Comparison of ENCODE assay signal across 13 cellular contexts in genomic region chr1:31591425-31592093, GRCh38. TPM values are rescaled to one million over a fixed set of nuclear protein-coding genes. Genes with fewer than 3 reads are reported as not detected.
DNase-seq lines count a peak whose midpoint lies in the region; ATAC-seq and TF ChIP-seq lines count a peak whose summit lies in the region.
"Had no signal": no experiment of that assay in that cellular context is flagged by ENCODE, and none has a peak within 500 bp of the region (broad histone marks: within the 10 kb centered on the region; RNA-seq: fewer than 3 reads in every experiment).

No MANE protein-coding gene starts in this region.

- H3K36me3 ChIP-seq in testis (ENCODE audit: low read depth, missing control alignments) (no peaks in the 10 kb centered on the region), hepatocyte (replicated peaks; ENCODE audit: insufficient read depth, low read depth) (no peaks in the 10 kb centered on the region), suprapubic skin (no peaks in the 10 kb centered on the region)
- H3K36me3 ChIP-seq: gastrocnemius medialis had no signal

- H3K4me3 ChIP-seq in testis (no peak overlapping the region), hepatocyte (no peak overlapping the region), suprapubic skin (no peak overlapping the region)
- H3K4me3 ChIP-seq: gastrocnemius medialis, lower lobe of right lung had no signal

- H2AFZ ChIP-seq in hepatocyte = no peak overlapping the region

- H3K27ac ChIP-seq in testis (no peak overlapping the region), hepatocyte (no peak overlapping the region), suprapubic skin (no peak overlapping the region)
- H3K27ac ChIP-seq: C4-2B, lower lobe of right lung had no signal

- no peaks in the 10 kb centered on the region for H3K79me2 ChIP-seq in hepatocyte

- ATAC-seq in HG03571 (IDR thresholded peaks at IDR 0.05; ENCODE audit: unreplicated experiment) = no peak
- ATAC-seq: gastrocnemius medialis, lower lobe of right lung, sciatic nerve had no signal

- H3K9me2 ChIP-seq in hepatocyte (replicated peaks; ENCODE audit: insufficient read depth) = no peaks in the 10 kb centered on the region

- H3K4me2 ChIP-seq in hepatocyte = no peak overlapping the region

- no peak for TF ChIP-seq POLR2A in testis (IDR thresholded peaks at IDR 0.05)
- no peak for TF ChIP-seq POLR2A in suprapubic skin (IDR thresholded peaks at IDR 0.05)

- DNase-seq in AG08395 (ENCODE audit: low spot score) = peak; percentile 39
- DNase-seq in HT1080 (ENCODE audit: low read depth) = peak; percentile 79
- DNase-seq in astrocyte of the hippocampus (ENCODE audit: low read depth, low spot score) = peak; percentile 86
- peak; percentile 69 for DNase-seq in mucosa of gallbladder (ENCODE audit: low spot score)
- no peak for DNase-seq in testis
- no peak for DNase-seq in hepatocyte (ENCODE audit: low spot score)
- DNase-seq in suprapubic skin (ENCODE audit: low spot score in 2 of 2) = no peak
- DNase-seq: gastrocnemius medialis, lower lobe of right lung, NCI-H446 treated with DMSO at 0.1 percent for 48 hours had no signal

- WGBS in testis, 2 donors = 80 to 84% methylated on average over 11 of the region's 11 CpGs
- WGBS in hepatocyte (ENCODE audit: low lambda C conversion rate, missing lambda C conversion rate) = 70% methylated on average over 11 of the region's 11 CpGs
- WGBS in suprapubic skin = 61% methylated on average over 11 of the region's 11 CpGs

- no peak for TF ChIP-seq EP300 in suprapubic skin (IDR thresholded peaks at IDR 0.05)

- intact Hi-C loops in testis (cut with DNase I; ENCODE audit: low total_unique reads) = no loop called here

- no peak for TF ChIP-seq CTCF in testis (IDR thresholded peaks at IDR 0.05)
- no peak for TF ChIP-seq CTCF in hepatocyte (IDR thresholded peaks at IDR 0.05; ENCODE audit: poor library complexity)
- no peak for TF ChIP-seq CTCF in suprapubic skin (IDR thresholded peaks at IDR 0.05)

- H3K27me3 ChIP-seq in testis (no peaks in the 10 kb centered on the region), hepatocyte (no peaks in the 10 kb centered on the region), suprapubic skin (peaks cover 4% of the 10 kb centered on the region)

- H3K9me3 ChIP-seq in testis (no peaks in the 10 kb centered on the region), hepatocyte (ENCODE audit: low read depth) (no peaks in the 10 kb centered on the region), suprapubic skin (no peaks in the 10 kb centered on the region)
- H3K9me3 ChIP-seq: gastrocnemius medialis, lower lobe of right lung had no signal

- H3K4me1 ChIP-seq in testis (peaks cover 16% of the 10 kb centered on the region), hepatocyte (ENCODE audit: insufficient read depth) (peaks cover 18% of the 10 kb centered on the region), suprapubic skin (peaks cover 27% of the 10 kb centered on the region)

- H4K20me1 ChIP-seq in hepatocyte (ENCODE audit: insufficient read depth, poor library complexity, severe bottlenecking) = no peaks in the 10 kb centered on the region

RNA-seq across cellular contexts. Expression of gene TINAGL1, which starts 15.2 kb away (rescaled TPM):
- 14.5 and 16.0 TPM in 2 replicates for total RNA-seq in HT1080 (2014; rRNA removed; shearing (Covaris generic))
- polyA plus RNA-seq in HT1080 (2015; cell fraction: cytosol; rRNA removed) = 53.4 and 55.5 TPM in 2 replicates
- polyA plus RNA-seq in HT1080 (2015; cell fraction: nucleus; rRNA removed) = 50.8 and 58.7 TPM in 2 replicates
- total RNA-seq in mucosa of gallbladder (169 TPM), testis (10 to 100 TPM; 16.4 to 23.2 TPM), hepatocyte (46.2 and 58.3 TPM in 2 replicates), suprapubic skin (10 to 100 TPM; 40.1 to 78.5 (median 64.0) TPM)
- polyA plus RNA-seq in testis (ENCODE audit: insufficient read depth, low read depth, low replicate concordance) (24.6 TPM), hepatocyte (64.4 and 69.4 TPM in 2 replicates)

RNA-seq across cellular contexts. Expression of gene HCRTR1, which starts 25.9 kb away (rescaled TPM):
- total RNA-seq in HT1080 (2014; rRNA removed; shearing (Covaris generic)) = not detected in 2 replicates
- polyA plus RNA-seq in HT1080 (2015; cell fraction: cytosol; rRNA removed) = 0.06 and 0.07 TPM in 2 replicates
- 0.20 TPM in 1 of 2 replicates, not detected in the other for polyA plus RNA-seq in HT1080 (2015; cell fraction: nucleus; rRNA removed)
- total RNA-seq in mucosa of gallbladder = not detected
- under 1 TPM; 0.19 to 0.31 TPM for total RNA-seq in testis
- not detected for polyA plus RNA-seq in testis (ENCODE audit: insufficient read depth, low read depth, low replicate concordance)
- 0.28 TPM in 1 of 2 replicates, not detected in the other for total RNA-seq in hepatocyte
- 0.68 TPM in 1 of 2 replicates, not detected in the other for polyA plus RNA-seq in hepatocyte
- total RNA-seq in suprapubic skin = not detected
- total RNA-seq: lower lobe of right lung had no signal

RNA-seq across cellular contexts. Expression of gene PEF1, which starts 53.1 kb away (rescaled TPM):
- total RNA-seq in HT1080 (2014; rRNA removed; shearing (Covaris generic)) = 80.9 and 125 TPM in 2 replicates
- polyA plus RNA-seq in HT1080 (2015; cell fraction: cytosol; rRNA removed) = 70.5 and 73.9 TPM in 2 replicates
- polyA plus RNA-seq in HT1080 (2015; cell fraction: nucleus; rRNA removed) = 66.3 and 70.7 TPM in 2 replicates
- 66.3 TPM for total RNA-seq in mucosa of gallbladder
- total RNA-seq in testis = 100 to 1,000 TPM in 1 of 2 donors, 10 to 100 TPM in 1; 73.5 to 124 TPM
- polyA plus RNA-seq in testis (ENCODE audit: insufficient read depth, low read depth, low replicate concordance) = 81.4 TPM
- 70.7 and 85.9 TPM in 2 replicates for total RNA-seq in hepatocyte
- polyA plus RNA-seq in hepatocyte = 85.5 and 89.0 TPM in 2 replicates
- total RNA-seq in suprapubic skin = 100 to 1,000 TPM in 3 of 4 donors, 10 to 100 TPM in 1; 97.9 to 117 (median 103) TPM

Comparison
In these comparisons a context has a peak if more than half of its experiments do, and no peak if none do; other contexts are left out.
1. DNase-seq: peak in AG08395 (single experiment), HT1080 (single experiment), astrocyte of the hippocampus (single experiment) and mucosa of gallbladder (single experiment); none in testis (single experiment), hepatocyte (single experiment) and suprapubic skin (0 of 2).